In the genomic region with DNA sequence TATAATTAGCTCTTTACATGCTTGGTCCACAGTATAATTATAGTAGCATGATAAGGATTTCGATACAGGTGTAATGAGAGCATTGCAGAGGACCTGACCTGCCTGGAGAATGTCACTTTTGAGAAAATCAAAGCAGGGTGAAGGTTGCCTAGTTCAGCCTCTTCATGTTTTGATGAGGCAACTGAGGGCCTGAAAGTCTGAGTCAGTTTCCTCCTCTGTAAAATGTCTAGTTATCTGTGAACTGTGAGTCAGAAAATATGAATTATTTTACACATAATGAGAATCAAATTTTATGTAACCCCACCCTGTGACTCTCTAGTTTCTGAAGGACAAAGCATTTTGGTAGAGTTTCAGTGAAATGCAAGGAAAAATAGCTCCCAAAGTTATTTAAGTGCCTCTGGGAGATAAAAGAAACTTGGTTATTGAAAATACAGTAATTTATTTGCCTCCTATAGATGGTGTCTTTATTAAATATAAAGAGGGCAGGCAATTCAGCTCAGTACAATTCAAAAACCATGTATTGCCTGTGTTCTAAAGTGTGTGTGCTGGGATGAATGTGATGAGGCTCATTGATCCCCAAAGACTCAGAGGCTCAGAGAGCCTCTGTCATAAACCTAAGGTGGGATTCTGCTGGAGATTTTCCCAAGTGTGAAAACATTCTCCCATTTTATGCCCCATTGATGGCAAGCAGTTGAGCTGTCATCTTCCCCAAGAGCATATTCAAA, we compare ENCODE assay signal across 21 cellular contexts. TPM values are rescaled to one million over a fixed set of nuclear protein-coding genes. Genes with fewer than 3 reads are reported as not detected.
A peak's percentile ranks its signal among the peaks of the same experiment; 100 is the strongest.
DNase-seq lines count a peak whose midpoint lies in the region; ATAC-seq, FAIRE-seq and TF ChIP-seq lines count a peak whose summit lies in the region.
"Had no signal": no experiment of that assay in that cellular context is flagged by ENCODE, and none has a peak within 500 bp of the region (broad histone marks: within the 10 kb centered on the region; RNA-seq: fewer than 3 reads in every experiment).

No MANE protein-coding gene starts in this region.

- H3K36me3 ChIP-seq in bronchial epithelial cell (ENCODE audit: control insufficient read depth, insufficient read depth, low read length) = no peaks in the 10 kb centered on the region
- no peaks in the 10 kb centered on the region for H3K36me3 ChIP-seq in skeletal muscle satellite cell (ENCODE audit: insufficient read depth, low read length)
- no peaks in the 10 kb centered on the region for H3K36me3 ChIP-seq in colonic mucosa
- H3K36me3 ChIP-seq: adrenal gland, left lung, right atrium auricular region, suprapubic skin had no signal

- H3K4me3 ChIP-seq in bronchial epithelial cell (ENCODE audit: low read depth, low read length) = no peak overlapping the region
- no peak overlapping the region for H3K4me3 ChIP-seq in skeletal muscle satellite cell (ENCODE audit: low read length)
- H3K4me3 ChIP-seq in colonic mucosa = no peak overlapping the region
- H3K4me3 ChIP-seq: adrenal gland, left lung, right atrium auricular region, suprapubic skin had no signal

- H3K27me3 ChIP-seq in bronchial epithelial cell (ENCODE audit: control insufficient read depth, insufficient read depth, low read length) = no peaks in the 10 kb centered on the region
- H3K27me3 ChIP-seq in skeletal muscle satellite cell (ENCODE audit: control insufficient read depth, insufficient read depth, low read length) = peaks cover 19% of the 10 kb centered on the region
- peaks cover 7% of the 10 kb centered on the region for H3K27me3 ChIP-seq in colonic mucosa
- H3K27me3 ChIP-seq: adrenal gland, left lung, right atrium auricular region had no signal

- CTCF ChIA-PET in activated naive CD4-positive, alpha-beta T cell treated with anti-CD3 and anti-CD28 coated beads for 36 hours (lab: Charles Lee) = interaction anchor here (0.8 to 1.6 kb wide), 4 partner anchors 41 to 46 kb away, joined by 3 to 6 read pairs (median 3); partner anchors contain the start of genes HEPACAM2 and VPS50
- CTCF ChIA-PET in WTC11 (lab: Charles Lee) = no interaction called here

- H3K9me3 ChIP-seq in skeletal muscle satellite cell (replicated peaks; ENCODE audit: low read length) = no peaks in the 10 kb centered on the region
- H3K9me3 ChIP-seq in colonic mucosa = no peaks in the 10 kb centered on the region
- H3K9me3 ChIP-seq: adrenal gland, left lung, right atrium auricular region, suprapubic skin had no signal

- H3K4me1 ChIP-seq in skeletal muscle satellite cell (ENCODE audit: control insufficient read depth, insufficient read depth, low read length) (peaks cover 10% of the 10 kb centered on the region), colonic mucosa (no peaks in the 10 kb centered on the region)
- H3K4me1 ChIP-seq: adrenal gland, left lung, right atrium auricular region, suprapubic skin had no signal

- H3K27ac Mint-ChIP-seq in activated naive CD4-positive, alpha-beta T cell treated with anti-CD3 and anti-CD28 coated beads for 36 hours = no peak overlapping the region
- no peak overlapping the region for H3K27ac Mint-ChIP-seq in WTC11
- H3K27ac Mint-ChIP-seq: T-helper 17 cell had no signal

- ATAC-seq in HG03378 (IDR thresholded peaks at IDR 0.05; ENCODE audit: unreplicated experiment) (no peak), WTC11 (no peak)
- ATAC-seq: HepG2, left lung, T-helper 17 cell had no signal

- peak; percentile 42 for DNase-seq in activated naive CD4-positive, alpha-beta T cell treated with anti-CD3 and anti-CD28 coated beads for 36 hours
- DNase-seq in activated naive CD4-positive, alpha-beta T cell (lab: John Stamatoyannopoulos, UW) = no peak
- peak; percentile 17 for DNase-seq in HT1080 (ENCODE audit: low read depth)
- DNase-seq in bronchial epithelial cell (ENCODE audit: low read depth) = peak; percentile 86
- no peak for DNase-seq in colonic mucosa
- no peak for DNase-seq in WTC11 (ENCODE audit: low spot score)
- DNase-seq: activated CD4-positive, CD25-positive, alpha-beta regulatory T cell treated with anti-CD3 and anti-CD28 coated beads, Interleukin-2, amount 50 U/mL, for 72 hours; activated T-cell treated with anti-CD3 and anti-CD28 coated beads for 4 hours; adrenal gland; foreskin melanocyte; left lung; NCI-H1694 treated with DMSO at 0.1 percent for 48 hours; SIG-M5; T-helper 17 cell had no signal

- FAIRE-seq in bronchial epithelial cell (lab: Jason Lieb, UNC) = no peak
- FAIRE-seq: GM12892, HepG2 had no signal

- no peak overlapping the region for H3K27ac ChIP-seq in colonic mucosa
- H3K27ac ChIP-seq: adrenal gland, left lung, right atrium auricular region, suprapubic skin had no signal

- H3K9ac ChIP-seq in skeletal muscle satellite cell (ENCODE audit: low read depth, low read length) (no peak overlapping the region), colonic mucosa (ENCODE audit: low read depth in 2 of 2, low read length in 2 of 2) (no peak overlapping the region)

- no peak for TF ChIP-seq CTCF in bronchial epithelial cell (IDR thresholded peaks at IDR 0.05; ENCODE audit: insufficient read depth, low read length, severe bottlenecking)
- no peak for TF ChIP-seq CTCF in colonic mucosa (IDR thresholded peaks at IDR 0.05)
- no peak for TF ChIP-seq CTCF in WTC11 (IDR thresholded peaks at IDR 0.05)

- H3K4me1 Mint-ChIP-seq in activated naive CD4-positive, alpha-beta T cell treated with anti-CD3 and anti-CD28 coated beads for 36 hours (ENCODE audit: low read depth) = peaks cover 12% of the 10 kb centered on the region
- H3K4me1 Mint-ChIP-seq in WTC11 = no peaks in the 10 kb centered on the region
- H3K4me1 Mint-ChIP-seq: T-helper 17 cell had no signal

- H3K9me3 Mint-ChIP-seq in activated naive CD4-positive, alpha-beta T cell treated with anti-CD3 and anti-CD28 coated beads for 36 hours = no peaks in the 10 kb centered on the region
- H3K9me3 Mint-ChIP-seq in WTC11 = no peaks in the 10 kb centered on the region

- no peak overlapping the region for H3K4me3 Mint-ChIP-seq in activated naive CD4-positive, alpha-beta T cell treated with anti-CD3 and anti-CD28 coated beads for 36 hours
- no peak overlapping the region for H3K4me3 Mint-ChIP-seq in WTC11
- H3K4me3 Mint-ChIP-seq: T-helper 17 cell had no signal

- peak overlapping the region; percentile 1 for H3K4me2 ChIP-seq in skeletal muscle satellite cell (ENCODE audit: low read length)

- POLR2A ChIA-PET in WTC11 (lab: Charles Lee) = no interaction called here

- intact Hi-C loops in activated naive CD4-positive, alpha-beta T cell treated with anti-CD3 and anti-CD28 coated beads for 36 hours (cut with micrococcal nuclease) = loop anchor here (1.0 to 2.0 kb wide), 4 partner anchors 39 to 281 kb away; no protein-coding TSS in a partner anchor
- intact Hi-C loops in colonic mucosa (cut with DNase I) = no loop called here

- H3K27me3 Mint-ChIP-seq in activated naive CD4-positive, alpha-beta T cell treated with anti-CD3 and anti-CD28 coated beads for 36 hours (ENCODE audit: low read depth) = peaks cover 43% of the 10 kb centered on the region
- peaks cover 29% of the 10 kb centered on the region for H3K27me3 Mint-ChIP-seq in WTC11 (ENCODE audit: low read depth)

- H3K36me3 Mint-ChIP-seq in activated naive CD4-positive, alpha-beta T cell treated with anti-CD3 and anti-CD28 coated beads for 36 hours (ENCODE audit: low read depth) = no peaks in the 10 kb centered on the region
- H3K36me3 Mint-ChIP-seq in WTC11 = no peaks in the 10 kb centered on the region

TF ChIP-seq in WTC11, 78 proteins besides CTCF, POLR2A, EP300 and RAD21 (continues in another document):
- TF ChIP-seq SMAD3 (CRISPR knock-in tag; IDR thresholded peaks at IDR 0.05; ENCODE audit: borderline replicate concordance) (no peak), TEAD4 (CRISPR knock-in tag; IDR thresholded peaks at IDR 0.05) (no peak)

RNA-seq across cellular contexts. Expression of gene SAMD9L, which starts 37.3 kb away (rescaled TPM):
- 1 to 10 TPM; 7.3 to 8.2 TPM for total RNA-seq in activated naive CD4-positive, alpha-beta T cell treated with anti-CD3 and anti-CD28 coated beads for 36 hours
- total RNA-seq in HT1080 (2014; rRNA removed; shearing (Covaris generic)) = 1.8 and 2.4 TPM in 2 replicates
- 2.0 and 2.4 TPM in 2 replicates for polyA plus RNA-seq in HT1080 (2015; cell fraction: cytosol; rRNA removed)
- 8.3 and 8.7 TPM in 2 replicates for polyA plus RNA-seq in HT1080 (2015; cell fraction: nucleus; rRNA removed)
- total RNA-seq in bronchial epithelial cell (under 0.01 and 0.64 TPM in 2 replicates), colonic mucosa (10 to 100 TPM in 1 of 2 donors, 1 to 10 TPM in 1; 7.2 to 10.7 TPM), WTC11 (2021) (0.15 to 0.23 TPM (median 0.21 TPM) in 3 replicates)
- 7.4 and 10.5 TPM in 2 replicates for total RNA-seq in skeletal muscle satellite cell (2012; rRNA removed)
- total RNA-seq: HepG2 had no signal
- polyA plus RNA-seq: HepG2 had no signal

RNA-seq across cellular contexts. Expression of gene HEPACAM2, which starts 40.8 kb away (rescaled TPM):
- total RNA-seq in activated naive CD4-positive, alpha-beta T cell treated with anti-CD3 and anti-CD28 coated beads for 36 hours = under 1 TPM; 0.20 to 0.24 TPM
- total RNA-seq in HT1080 (2014; rRNA removed; shearing (Covaris generic)) = not detected in 2 replicates
- polyA plus RNA-seq in HT1080 (2015; cell fraction: cytosol; rRNA removed) = not detected in 2 replicates
- 0.06 TPM in 1 of 2 replicates, not detected in the other for polyA plus RNA-seq in HT1080 (2015; cell fraction: nucleus; rRNA removed)
- total RNA-seq in bronchial epithelial cell = 0.13 TPM in 1 of 2 replicates, not detected in the other
- not detected in 2 replicates for total RNA-seq in skeletal muscle satellite cell (2012; rRNA removed)
- 10 to 100 TPM; 45.9 to 81.5 TPM for total RNA-seq in colonic mucosa
- total RNA-seq in WTC11 (2021) = 0.18 TPM in 1 of 3 replicates, not detected in the others
- total RNA-seq: HepG2, left lung, NCI-H460, T-helper 17 cell had no signal
- polyA plus RNA-seq: HepG2 had no signal

RNA-seq across cellular contexts. Expression of gene VPS50, which starts 46.7 kb away (rescaled TPM):
- 10 to 100 TPM; 15.0 to 15.8 TPM for total RNA-seq in activated naive CD4-positive, alpha-beta T cell treated with anti-CD3 and anti-CD28 coated beads for 36 hours
- total RNA-seq in HT1080 (2014; rRNA removed; shearing (Covaris generic)) = 9.5 and 12.1 TPM in 2 replicates
- polyA plus RNA-seq in HT1080 (2015; cell fraction: cytosol; rRNA removed) = 6.5 and 9.9 TPM in 2 replicates
- polyA plus RNA-seq in HT1080 (2015; cell fraction: nucleus; rRNA removed) = 22.4 and 23.8 TPM in 2 replicates
- 26.1 and 33.4 TPM in 2 replicates for total RNA-seq in bronchial epithelial cell
- total RNA-seq in skeletal muscle satellite cell (2012; rRNA removed) = 19.9 and 22.1 TPM in 2 replicates
- total RNA-seq in colonic mucosa = 10 to 100 TPM; 27.2 to 29.0 TPM
- total RNA-seq in WTC11 (2021) = 9.2 to 11.2 TPM (median 10.4 TPM) in 3 replicates

Comparison
In these comparisons a context has a peak if more than half of its experiments do, and no peak if none do; other contexts are left out.
1. DNase-seq: peak in activated naive CD4-positive, alpha-beta T cell treated with anti-CD3 and anti-CD28 coated beads for 36 hours (single experiment), HT1080 (single experiment) and bronchial epithelial cell (single experiment); none in activated naive CD4-positive, alpha-beta T cell (0 of 4), colonic mucosa (single experiment) and WTC11 (single experiment).
2. RNA of gene HEPACAM2, which starts 40.8 kb away (total RNA-seq): 45.9 to 81.5 TPM in colonic mucosa; 0.20 to 0.24 TPM in activated naive CD4-positive, alpha-beta T cell treated with anti-CD3 and anti-CD28 coated beads for 36 hours, 0.18 TPM in WTC11, not detected in HT1080 and 0.13 TPM in bronchial epithelial cell; every median in the first group is over 10 times any median in the second.